In the genomic region with DNA sequence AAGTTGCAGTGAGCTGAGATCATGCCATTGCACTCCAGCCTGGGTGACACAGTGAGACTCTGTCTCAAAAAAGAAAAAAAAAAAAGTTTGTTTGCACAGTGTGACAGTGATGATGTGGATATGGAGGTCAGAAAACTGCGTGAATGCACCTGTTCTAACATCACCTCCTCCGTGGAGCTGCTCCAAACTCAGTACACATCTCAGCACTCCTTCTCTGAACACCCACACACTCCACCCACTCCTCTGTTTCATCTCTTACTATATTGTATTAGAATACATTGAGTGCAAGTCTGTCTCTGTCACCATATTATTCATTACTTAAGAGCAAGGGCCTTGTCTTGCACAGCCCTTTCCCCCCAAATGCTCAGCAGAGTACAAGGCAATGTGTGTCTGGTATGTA, we compare ENCODE assay signal across 15 cellular contexts. TPM values are rescaled to one million over a fixed set of nuclear protein-coding genes. Genes with fewer than 3 reads are reported as not detected.
DNase-seq lines count a peak whose midpoint lies in the region; TF ChIP-seq lines count a peak whose summit lies in the region.
"Had no signal": no experiment of that assay in that cellular context is flagged by ENCODE, and none has a peak within 500 bp of the region (broad histone marks: within the 10 kb centered on the region; RNA-seq: fewer than 3 reads in every experiment).

No MANE protein-coding gene starts in this region.

- no peak overlapping the region for H3K27ac ChIP-seq in caudate nucleus (ENCODE audit: low read depth, low read length)
- H3K27ac ChIP-seq: A549, C4-2B had no signal

- H3K4me1 Mint-ChIP-seq in activated CD4-positive, alpha-beta memory T cell treated with anti-CD3 and anti-CD28 coated beads for 36 hours (ENCODE audit: low read depth), result peaks cover 12% of the 10 kb centered on the region
- peaks cover 2% of the 10 kb centered on the region for H3K4me1 Mint-ChIP-seq in activated CD4-positive, alpha-beta memory T cell treated with anti-CD3 and anti-CD28 coated beads, Interleukin-2, amount 10 ng/mL, durations not matched to agents 7 days and 5 days
- H3K4me1 Mint-ChIP-seq in nephron progenitor cell, result no peaks in the 10 kb centered on the region

- H3K27me3 Mint-ChIP-seq in activated CD4-positive, alpha-beta memory T cell treated with anti-CD3 and anti-CD28 coated beads for 36 hours, result no peaks in the 10 kb centered on the region
- H3K27me3 Mint-ChIP-seq in activated CD4-positive, alpha-beta memory T cell treated with anti-CD3 and anti-CD28 coated beads, Interleukin-2, amount 10 ng/mL, durations not matched to agents 7 days and 5 days, result no peaks in the 10 kb centered on the region
- peaks cover 2% of the 10 kb centered on the region for H3K27me3 Mint-ChIP-seq in nephron progenitor cell (ENCODE audit: low read depth, poor library complexity)

- H3K4me3 Mint-ChIP-seq in activated CD4-positive, alpha-beta memory T cell treated with anti-CD3 and anti-CD28 coated beads for 36 hours, result no peak overlapping the region
- no peak overlapping the region for H3K4me3 Mint-ChIP-seq in activated CD4-positive, alpha-beta memory T cell treated with anti-CD3 and anti-CD28 coated beads, Interleukin-2, amount 10 ng/mL, durations not matched to agents 7 days and 5 days
- no peak overlapping the region for H3K4me3 Mint-ChIP-seq in nephron progenitor cell

- H3K9me3 Mint-ChIP-seq in activated CD4-positive, alpha-beta memory T cell treated with anti-CD3 and anti-CD28 coated beads for 36 hours, result no peaks in the 10 kb centered on the region
- no peaks in the 10 kb centered on the region for H3K9me3 Mint-ChIP-seq in activated CD4-positive, alpha-beta memory T cell treated with anti-CD3 and anti-CD28 coated beads, Interleukin-2, amount 10 ng/mL, durations not matched to agents 7 days and 5 days
- H3K9me3 Mint-ChIP-seq in nephron progenitor cell, result peaks cover under 1% of the 10 kb centered on the region

- intact Hi-C loops in activated CD4-positive, alpha-beta memory T cell treated with anti-CD3 and anti-CD28 coated beads for 36 hours (cut with micrococcal nuclease), result no loop called here

- no peaks in the 10 kb centered on the region for H3K36me3 Mint-ChIP-seq in activated CD4-positive, alpha-beta memory T cell treated with anti-CD3 and anti-CD28 coated beads for 36 hours
- H3K36me3 Mint-ChIP-seq in activated CD4-positive, alpha-beta memory T cell treated with anti-CD3 and anti-CD28 coated beads, Interleukin-2, amount 10 ng/mL, durations not matched to agents 7 days and 5 days (ENCODE audit: low read depth), result no peaks in the 10 kb centered on the region
- H3K36me3 Mint-ChIP-seq in nephron progenitor cell (ENCODE audit: low read depth), result no peaks in the 10 kb centered on the region

- peak; percentile 42 for DNase-seq in activated CD4-positive, alpha-beta memory T cell treated with anti-CD3 and anti-CD28 coated beads for 36 hours
- DNase-seq in activated CD4-positive, alpha-beta memory T cell treated with anti-CD3 and anti-CD28 coated beads, Interleukin-2, amount 10 ng/mL, durations not matched to agents 7 days and 5 days, result no peak
- DNase-seq in DMS53 treated with DMSO at 0.1 percent for 48 hours (lab: John Stamatoyannopoulos, UW; ENCODE audit: unreplicated experiment) (peak; percentile 29), caudate nucleus (lab: John Stamatoyannopoulos, UW) (peak in 42 of 61 donors; percentile 2 to 94 (median 34)), GM03348 (ENCODE audit: low spot score) (no peak), nephron progenitor cell (no peak), NCI-H128 (lab: John Stamatoyannopoulos, UW; ENCODE audit: unreplicated experiment) (no peak)
- DNase-seq in stimulated activated CD4-positive, alpha-beta T cell treated with anti-CD3 and anti-CD28 coated beads, Interleukin-2, amount 100 ng/mL, for 4 hours (ENCODE audit: low read depth), result peak; percentile 61
- DNase-seq: H7, MG63, NCI-H1105, NCI-H187 treated with DMSO at 0.1 percent for 48 hours, NCI-H2171 treated with DMSO at 0.1 percent for 48 hours had no signal

- CTCF ChIA-PET in activated CD4-positive, alpha-beta memory T cell treated with anti-CD3 and anti-CD28 coated beads for 36 hours (lab: Charles Lee), result interaction anchor here (1.0 kb wide), 1 partner anchor 332 kb away, joined by 3 read pairs; no protein-coding TSS in a partner anchor
- CTCF ChIA-PET in activated CD4-positive, alpha-beta memory T cell treated with anti-CD3 and anti-CD28 coated beads, Interleukin-2, amount 10 ng/mL, durations not matched to agents 7 days and 5 days (lab: Charles Lee), result no interaction called here

- TF ChIP-seq CTCF in nephron progenitor cell (IDR thresholded peaks at IDR 0.05), result no peak

- POLR2A ChIA-PET in activated CD4-positive, alpha-beta memory T cell treated with anti-CD3 and anti-CD28 coated beads for 36 hours (lab: Charles Lee), result interaction anchor here (0.6 kb wide), 1 partner anchor 247 kb away, joined by 6 read pairs; no protein-coding TSS in a partner anchor
- POLR2A ChIA-PET in activated CD4-positive, alpha-beta memory T cell treated with anti-CD3 and anti-CD28 coated beads, Interleukin-2, amount 10 ng/mL, durations not matched to agents 7 days and 5 days (lab: Charles Lee), result no interaction called here

- peak overlapping the region; percentile 1 for H3K27ac Mint-ChIP-seq in activated CD4-positive, alpha-beta memory T cell treated with anti-CD3 and anti-CD28 coated beads for 36 hours
- no peak overlapping the region for H3K27ac Mint-ChIP-seq in activated CD4-positive, alpha-beta memory T cell treated with anti-CD3 and anti-CD28 coated beads, Interleukin-2, amount 10 ng/mL, durations not matched to agents 7 days and 5 days
- no peak overlapping the region for H3K27ac Mint-ChIP-seq in nephron progenitor cell

RNA-seq across cellular contexts. Expression of a gene that starts 51.5 kb away (rescaled TPM):
- 1 to 10 TPM; 8.5 to 8.8 TPM for total RNA-seq in activated CD4-positive, alpha-beta memory T cell treated with anti-CD3 and anti-CD28 coated beads for 36 hours
- 1 to 10 TPM; 8.2 to 9.4 TPM for total RNA-seq in activated CD4-positive, alpha-beta memory T cell treated with anti-CD3 and anti-CD28 coated beads, Interleukin-2, amount 10 ng/mL, durations not matched to agents 7 days and 5 days

Comparison
In these comparisons a context has a peak if more than half of its experiments do, and no peak if none do; other contexts are left out.
1. DNase-seq: peak in activated CD4-positive, alpha-beta memory T cell treated with anti-CD3 and anti-CD28 coated beads for 36 hours (single experiment), DMS53 treated with DMSO at 0.1 percent for 48 hours (single experiment), caudate nucleus (42 of 61) and stimulated activated CD4-positive, alpha-beta T cell treated with anti-CD3 and anti-CD28 coated beads, Interleukin-2, amount 100 ng/mL, for 4 hours (single experiment); none in activated CD4-positive, alpha-beta memory T cell treated with anti-CD3 and anti-CD28 coated beads, Interleukin-2, amount 10 ng/mL, durations not matched to agents 7 days and 5 days (single experiment), GM03348 (single experiment), nephron progenitor cell (single experiment) and NCI-H128 (single experiment).